Comparison of ENCODE assay signal across 1 cellular context in the genomic region with DNA sequence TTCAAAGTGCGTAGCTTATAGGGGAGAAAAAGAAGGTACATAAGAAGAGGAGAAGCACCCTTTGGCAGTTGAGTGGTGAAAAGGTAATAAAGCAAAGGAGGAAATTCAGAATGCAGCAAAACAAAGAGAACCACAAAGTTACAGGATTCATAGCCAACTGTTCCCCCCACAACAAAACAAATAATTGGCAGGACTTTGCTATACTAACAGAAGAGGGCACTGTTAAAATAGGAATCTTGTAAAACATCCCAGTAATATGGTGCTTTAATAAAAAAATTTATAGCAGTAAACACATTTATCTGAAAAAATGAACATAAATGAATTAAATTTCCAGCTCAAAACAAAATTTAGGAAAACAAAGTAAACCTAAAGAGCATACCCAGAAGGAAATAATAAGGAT.
TF ChIP-seq lines count a peak whose summit lies in the region.

No MANE protein-coding gene starts in this region.

TF ChIP-seq in liver, 16 proteins besides CTCF, POLR2A, EP300 and RAD21 (continued from another document):
- TF ChIP-seq, protein P1, sequence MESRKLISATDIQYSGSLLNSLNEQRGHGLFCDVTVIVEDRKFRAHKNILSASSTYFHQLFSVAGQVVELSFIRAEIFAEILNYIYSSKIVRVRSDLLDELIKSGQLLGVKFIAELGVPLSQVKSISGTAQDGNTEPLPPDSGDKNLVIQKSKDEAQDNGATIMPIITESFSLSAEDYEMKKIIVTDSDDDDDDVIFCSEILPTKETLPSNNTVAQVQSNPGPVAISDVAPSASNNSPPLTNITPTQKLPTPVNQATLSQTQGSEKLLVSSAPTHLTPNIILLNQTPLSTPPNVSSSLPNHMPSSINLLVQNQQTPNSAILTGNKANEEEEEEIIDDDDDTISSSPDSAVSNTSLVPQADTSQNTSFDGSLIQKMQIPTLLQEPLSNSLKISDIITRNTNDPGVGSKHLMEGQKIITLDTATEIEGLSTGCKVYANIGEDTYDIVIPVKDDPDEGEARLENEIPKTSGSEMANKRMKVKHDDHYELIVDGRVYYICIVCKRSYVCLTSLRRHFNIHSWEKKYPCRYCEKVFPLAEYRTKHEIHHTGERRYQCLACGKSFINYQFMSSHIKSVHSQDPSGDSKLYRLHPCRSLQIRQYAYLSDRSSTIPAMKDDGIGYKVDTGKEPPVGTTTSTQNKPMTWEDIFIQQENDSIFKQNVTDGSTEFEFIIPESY (IDR thresholded peaks at IDR 0.05): no peak
- TF ChIP-seq HNF4A (conservative IDR thresholded peaks at IDR 0.05) (no peak), HNF4G (IDR thresholded peaks at IDR 0.05) (no peak)
TF ChIP-seq in liver: peak in this region for 0.
